Comparison of ENCODE assay signal across 18 cellular contexts in genomic region chr13:25732146-25732865, GRCh38.
DNase-seq lines count a peak whose midpoint lies in the region; ATAC-seq and TF ChIP-seq lines count a peak whose summit lies in the region.
"Had no signal": no experiment of that assay in that cellular context is flagged by ENCODE, and none has a peak within 500 bp of the region (broad histone marks: within the 10 kb centered on the region; RNA-seq: fewer than 3 reads in every experiment).

No MANE protein-coding gene starts in this region.

- TF ChIP-seq CTCF in AG10803 (conservative IDR thresholded peaks at IDR 0.05; ENCODE audit: low read length) = no peak
- no peak for TF ChIP-seq CTCF in cardiac fibroblast (IDR thresholded peaks at IDR 0.05; ENCODE audit: low read depth, low read length)

- no peak for ATAC-seq in GM21360 (IDR thresholded peaks at IDR 0.05; ENCODE audit: unreplicated experiment)
- no peak for ATAC-seq in HG02610 (IDR thresholded peaks at IDR 0.05; ENCODE audit: unreplicated experiment)
- ATAC-seq: left colon had no signal

- H3K4me3 ChIP-seq in AG10803 (ENCODE audit: low read length) = no peak overlapping the region
- no peak overlapping the region for H3K4me3 ChIP-seq in cardiac fibroblast (replicated peaks in 1 of 2; ENCODE audit: low read depth in 2 of 2, low read length in 2 of 2)
- H3K4me3 ChIP-seq: coronary artery, hepatocyte had no signal

- DNase-seq in AG10803 (ENCODE audit: low read depth) (peak; percentile 15), M059J (ENCODE audit: low read depth) (peak; percentile 71), cardiac fibroblast (ENCODE audit: low read depth in 2 of 2) (peak; percentile 35), myocyte (ENCODE audit: low read depth) (peak; percentile 87), NCI-H128 (lab: John Stamatoyannopoulos, UW; ENCODE audit: unreplicated experiment) (no peak), cerebellar nuclear complex (lab: John Stamatoyannopoulos, UW) (no peak)
- DNase-seq: activated CD4-positive, alpha-beta T cell treated with anti-CD3 and anti-CD28 coated beads, Interleukin-2, amount 50 U/mL, for 48 hours; activated naive CD8-positive, alpha-beta T cell treated with anti-CD3 and anti-CD28 coated beads, Interleukin-2, amount 10 ng/mL, durations not matched to agents 7 days and 5 days; activated T-cell treated with anti-CD3 and anti-CD28 coated beads, Interleukin-2, amount 50 U/mL, for 48 hours; Caco-2; left colon; naive B cell; NCI-H1092 treated with DMSO at 0.1 percent for 48 hours; NCI-H2227 treated with DMSO at 0.1 percent for 48 hours had no signal

Comparison
In these comparisons a context has a peak if more than half of its experiments do, and no peak if none do; other contexts are left out.
1. DNase-seq: peak in AG10803 (single experiment), M059J (single experiment), cardiac fibroblast (2 of 2) and myocyte (single experiment); none in NCI-H128 (single experiment) and cerebellar nuclear complex (0 of 2).